12 cellular contexts compared by ENCODE assay signal in genomic region chr4:144634978-144635747, GRCh38. TPM values are rescaled to one million over a fixed set of nuclear protein-coding genes. Genes with fewer than 3 reads are reported as not detected.
DNase-seq lines count a peak whose midpoint lies in the region; ATAC-seq and TF ChIP-seq lines count a peak whose summit lies in the region.
"Had no signal": no experiment of that assay in that cellular context is flagged by ENCODE, and none has a peak within 500 bp of the region (broad histone marks: within the 10 kb centered on the region; RNA-seq: fewer than 3 reads in every experiment).

No MANE protein-coding gene starts in this region.

- in situ Hi-C loops in transverse colon (cut with MboI; ENCODE audit: low pct_ligation_motif_present in 1 of 4, low pct_unique_long_range_greater_than_20kb in 1 of 4, low sequenced_read_pairs in 3 of 4), result no loop called here

- H4K20me1 ChIP-seq in OCI-LY3 (ENCODE audit: insufficient read depth, low read length), result no peaks in the 10 kb centered on the region

- ATAC-seq in GM18519 (IDR thresholded peaks at IDR 0.05; ENCODE audit: low FRiP score, unreplicated experiment) (peak; percentile 98), GM21390 (IDR thresholded peaks at IDR 0.05; ENCODE audit: unreplicated experiment) (peak; percentile 100), HG03039 (IDR thresholded peaks at IDR 0.05; ENCODE audit: unreplicated experiment) (peak; percentile 100)

- H3K36me3 ChIP-seq in OCI-LY3 (replicated peaks; ENCODE audit: low read depth, low read length), result no peaks in the 10 kb centered on the region
- H3K36me3 ChIP-seq in stomach, result no peaks in the 10 kb centered on the region
- H3K36me3 ChIP-seq in transverse colon, result no peaks in the 10 kb centered on the region
- H3K36me3 ChIP-seq: cardiac muscle cell had no signal

- H3K4me2 ChIP-seq in OCI-LY3 (ENCODE audit: low read length), result peak overlapping the region; percentile 72

- no peak for TF ChIP-seq CTCF in OCI-LY3 (IDR thresholded peaks at IDR 0.05; ENCODE audit: low read depth, low read length)
- TF ChIP-seq CTCF in stomach (IDR thresholded peaks at IDR 0.05), result no peak
- no peak for TF ChIP-seq CTCF in transverse colon (IDR thresholded peaks at IDR 0.05)

- 0 out of 2 replicates have a peak, but pooled peaks cover 4% of the 10 kb centered on the region for H3K9me3 ChIP-seq in OCI-LY3 (ENCODE audit: insufficient read depth, low read length)
- no peaks in the 10 kb centered on the region for H3K9me3 ChIP-seq in stomach
- no peaks in the 10 kb centered on the region for H3K9me3 ChIP-seq in transverse colon

- H3K4me3 ChIP-seq in OCI-LY3 (ENCODE audit: low read length) (peak overlapping the region; percentile 54), stomach (no peak overlapping the region), transverse colon (no peak overlapping the region)
- H3K4me3 ChIP-seq: cardiac muscle cell had no signal

- H3K4me1 ChIP-seq in OCI-LY3 (ENCODE audit: low read length) (peaks cover 45% of the 10 kb centered on the region), stomach (no peaks in the 10 kb centered on the region), transverse colon (no peaks in the 10 kb centered on the region)

- intact Hi-C loops in stomach (cut with DNase I; ENCODE audit: low total_unique reads), result no loop called here
- intact Hi-C loops in transverse colon (cut with DNase I; ENCODE audit: low total_unique reads), result no loop called here

- H3K27ac ChIP-seq in OCI-LY3 (ENCODE audit: low read length) (peak overlapping the region; percentile 87), stomach (no peak overlapping the region), transverse colon (no peak overlapping the region)
- H3K27ac ChIP-seq: cardiac muscle cell had no signal

- H3K79me2 ChIP-seq in OCI-LY3 (ENCODE audit: low read length), result no peaks in the 10 kb centered on the region

- H3K9ac ChIP-seq in OCI-LY3 (ENCODE audit: low read length), result peak overlapping the region; percentile 38

- no peak for TF ChIP-seq EP300 in stomach (IDR thresholded peaks at IDR 0.05)
- TF ChIP-seq EP300 in transverse colon (IDR thresholded peaks at IDR 0.05; ENCODE audit: low read depth), result no peak

- H3K27me3 ChIP-seq in OCI-LY3 (ENCODE audit: low read depth, low read length) (0 out of 2 replicates have a peak, but pooled peaks cover 3% of the 10 kb centered on the region), stomach (no peaks in the 10 kb centered on the region), transverse colon (no peaks in the 10 kb centered on the region)

- H2AFZ ChIP-seq in OCI-LY3 (ENCODE audit: low read depth, low read length), result peak overlapping the region; percentile 28

- DNase-seq in middle frontal gyrus (ENCODE audit: extremely low spot score, low spot score) (no peak), stomach (no peak), transverse colon (no peak), SW 1271 (lab: John Stamatoyannopoulos, UW) (no peak)
- DNase-seq: activated T-cell treated with anti-CD3 and anti-CD28 coated beads, Interleukin-2, amount 50 U/mL, for 1 hour; stimulated activated CD4-positive, alpha-beta T cell treated with anti-CD3 and anti-CD28 coated beads, Interleukin-4, amount 100 ng/mL, for 24 hours; T1000 had no signal

- no peak for TF ChIP-seq POLR2A in stomach (IDR thresholded peaks at IDR 0.05)
- no peak for TF ChIP-seq POLR2A in transverse colon (IDR thresholded peaks at IDR 0.05)

- WGBS in stomach, 5 donors, result 68 to 77% (median 72%) methylated on average over 6 of the region's 6 CpGs
- WGBS in transverse colon (ENCODE audit: low coverage in 1 of 2), 2 donors, result 73 to 75% methylated on average over 4 to 6 of the region's 6 CpGs

RNA-seq across cellular contexts. Expression of gene HHIP, which starts 10.8 kb away (rescaled TPM):
- total RNA-seq in stomach (10 to 100 TPM in 2 of 5 donors, 1 to 10 TPM in 1, under 1 TPM in 1, not detected in 1; 0.29 to 33.0 (median 20.4) TPM), transverse colon (1 to 10 TPM in 3 of 4 donors, under 1 TPM in 1; 0.20 to 5.9 (median 3.3) TPM)
- 1 to 10 TPM in 2 of 3 donors, under 1 TPM in 1; 0.73 to 3.5 (median 3.2) TPM for polyA plus RNA-seq in stomach
- total RNA-seq: cardiac muscle cell had no signal
